In the genomic region with DNA sequence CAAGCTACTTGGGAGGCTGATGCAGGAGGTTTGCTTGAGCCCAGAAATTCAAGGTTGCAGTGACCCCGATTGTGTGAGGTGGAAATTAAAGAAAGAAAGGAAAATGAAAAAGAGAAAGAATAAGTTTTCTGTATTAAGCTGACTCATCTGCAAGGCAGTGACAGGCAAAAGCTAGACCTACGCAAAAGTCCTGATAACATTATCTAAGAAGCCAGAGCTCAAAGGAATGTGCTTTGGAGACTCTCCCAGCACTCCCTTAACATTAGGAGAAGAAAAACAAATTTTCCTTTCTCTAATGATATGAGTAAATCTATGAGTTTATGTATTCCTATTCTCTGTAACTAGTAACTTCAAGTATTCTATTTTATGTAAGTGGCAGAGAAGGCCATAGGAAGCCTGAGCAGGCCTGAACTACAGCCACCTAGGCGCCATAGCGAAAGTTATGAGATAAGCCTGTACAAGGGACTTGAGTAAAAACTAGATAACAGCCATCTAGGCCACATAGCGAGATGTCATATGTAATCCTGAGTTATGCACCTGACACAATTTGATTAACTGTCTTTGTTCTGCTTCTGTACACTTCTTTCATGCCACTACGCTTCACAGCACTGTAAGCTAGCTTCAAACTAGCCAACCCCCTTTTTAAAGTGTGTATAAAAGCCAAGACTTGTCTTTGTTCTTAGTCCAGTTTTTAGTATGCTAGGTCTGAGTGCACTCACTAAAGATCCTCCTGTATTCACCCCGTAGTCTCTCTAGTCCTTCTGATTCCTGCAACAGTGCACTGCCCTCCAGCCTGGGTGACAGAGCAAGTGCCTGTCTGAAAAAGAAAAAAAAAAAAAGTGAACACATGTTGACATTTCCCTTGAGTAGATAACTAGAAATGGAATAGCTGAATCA, we compare ENCODE assay signal across 1 cellular context.
A peak's percentile ranks its signal among the peaks of the same experiment; 100 is the strongest.
TF ChIP-seq lines count a peak whose summit lies in the region.

No MANE protein-coding gene starts in this region.

TF ChIP-seq in K562, 482 proteins besides CTCF, POLR2A, EP300 and RAD21 (continued from another document and continues in another):
- TF ChIP-seq, protein P1, sequence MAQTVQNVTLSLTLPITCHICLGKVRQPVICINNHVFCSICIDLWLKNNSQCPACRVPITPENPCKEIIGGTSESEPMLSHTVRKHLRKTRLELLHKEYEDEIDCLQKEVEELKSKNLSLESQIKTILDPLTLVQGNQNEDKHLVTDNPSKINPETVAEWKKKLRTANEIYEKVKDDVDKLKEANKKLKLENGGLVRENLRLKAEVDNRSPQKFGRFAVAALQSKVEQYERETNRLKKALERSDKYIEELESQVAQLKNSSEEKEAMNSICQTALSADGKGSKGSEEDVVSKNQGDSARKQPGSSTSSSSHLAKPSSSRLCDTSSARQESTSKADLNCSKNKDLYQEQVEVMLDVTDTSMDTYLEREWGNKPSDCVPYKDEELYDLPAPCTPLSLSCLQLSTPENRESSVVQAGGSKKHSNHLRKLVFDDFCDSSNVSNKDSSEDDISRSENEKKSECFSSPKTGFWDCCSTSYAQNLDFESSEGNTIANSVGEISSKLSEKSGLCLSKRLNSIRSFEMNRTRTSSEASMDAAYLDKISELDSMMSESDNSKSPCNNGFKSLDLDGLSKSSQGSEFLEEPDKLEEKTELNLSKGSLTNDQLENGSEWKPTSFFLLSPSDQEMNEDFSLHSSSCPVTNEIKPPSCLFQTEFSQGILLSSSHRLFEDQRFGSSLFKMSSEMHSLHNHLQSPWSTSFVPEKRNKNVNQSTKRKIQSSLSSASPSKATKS (CRISPR knock-in tag; IDR thresholded peaks at IDR 0.05) = no peak
- no peak for TF ChIP-seq TOE1 (IDR thresholded peaks at IDR 0.05; ENCODE audit: borderline replicate concordance)
- TF ChIP-seq TOE1 (CRISPR knock-in tag; IDR thresholded peaks at IDR 0.05; ENCODE audit: borderline replicate concordance, low read depth) = no peak
- TF ChIP-seq ZNF175 (CRISPR knock-in tag; IDR thresholded peaks at IDR 0.05; ENCODE audit: low read depth) = no peak
- TF ChIP-seq ZNF766 (CRISPR knock-in tag; conservative IDR thresholded peaks at IDR 0.05) = no peak
- TF ChIP-seq, protein P2, sequence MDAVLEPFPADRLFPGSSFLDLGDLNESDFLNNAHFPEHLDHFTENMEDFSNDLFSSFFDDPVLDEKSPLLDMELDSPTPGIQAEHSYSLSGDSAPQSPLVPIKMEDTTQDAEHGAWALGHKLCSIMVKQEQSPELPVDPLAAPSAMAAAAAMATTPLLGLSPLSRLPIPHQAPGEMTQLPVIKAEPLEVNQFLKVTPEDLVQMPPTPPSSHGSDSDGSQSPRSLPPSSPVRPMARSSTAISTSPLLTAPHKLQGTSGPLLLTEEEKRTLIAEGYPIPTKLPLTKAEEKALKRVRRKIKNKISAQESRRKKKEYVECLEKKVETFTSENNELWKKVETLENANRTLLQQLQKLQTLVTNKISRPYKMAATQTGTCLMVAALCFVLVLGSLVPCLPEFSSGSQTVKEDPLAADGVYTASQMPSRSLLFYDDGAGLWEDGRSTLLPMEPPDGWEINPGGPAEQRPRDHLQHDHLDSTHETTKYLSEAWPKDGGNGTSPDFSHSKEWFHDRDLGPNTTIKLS (IDR thresholded peaks at IDR 0.05; ENCODE audit: borderline replicate concordance, low read depth) = no peak
- no peak for TF ChIP-seq CHD4 (IDR thresholded peaks at IDR 0.05; ENCODE audit: insufficient read depth, insufficient replicate concordance, low read depth, low read length, poor library complexity, severe bottlenecking)
- no peak for TF ChIP-seq PCBP2 (IDR thresholded peaks at IDR 0.05; ENCODE audit: low read depth, low read length, poor library complexity, severe bottlenecking)
- no peak for TF ChIP-seq NFRKB (IDR thresholded peaks at IDR 0.05; ENCODE audit: low read depth)
- TF ChIP-seq ZNF551 (CRISPR knock-in tag; IDR thresholded peaks at IDR 0.05) = no peak
- no peak for TF ChIP-seq PHF8 (IDR thresholded peaks at IDR 0.05; ENCODE audit: borderline replicate concordance, low read length)
- no peak for TF ChIP-seq ATF1 (CRISPR knock-in tag; IDR thresholded peaks at IDR 0.05)
- peak; percentile 54 for TF ChIP-seq ATF1 (tag; IDR thresholded peaks at IDR 0.05)
- TF ChIP-seq E2F3 (CRISPR knock-in tag; IDR thresholded peaks at IDR 0.05) = no peak
- TF ChIP-seq RBM14 (IDR thresholded peaks at IDR 0.05; ENCODE audit: borderline replicate concordance, insufficient read depth, low read depth, low read length) = no peak
- no peak for TF ChIP-seq MED1 (CRISPR knock-in tag; IDR thresholded peaks at IDR 0.05; ENCODE audit: borderline replicate concordance)
- no peak for TF ChIP-seq SPI1 (IDR thresholded peaks at IDR 0.05; ENCODE audit: borderline replicate concordance, low read depth, low read length)
- TF ChIP-seq GABPA (tag; conservative IDR thresholded peaks at IDR 0.05; ENCODE audit: low read depth) = no peak
- no peak for TF ChIP-seq CBX2 (IDR thresholded peaks at IDR 0.05; ENCODE audit: insufficient read depth, low read length, poor library complexity, severe bottlenecking)
- no peak for TF ChIP-seq SRSF1 (IDR thresholded peaks at IDR 0.05; ENCODE audit: low read depth, low read length)
- peak; percentile 87 to 96 for TF ChIP-seq TRIM24 (IDR thresholded peaks at IDR 0.05)
- no peak for TF ChIP-seq MYBL2 (IDR thresholded peaks at IDR 0.05; ENCODE audit: low read depth)
- TF ChIP-seq MYBL2 (CRISPR knock-in tag; IDR thresholded peaks at IDR 0.05; ENCODE audit: borderline replicate concordance) = no peak
- TF ChIP-seq HNRNPUL1 (IDR thresholded peaks at IDR 0.05; ENCODE audit: low read length) = no peak
- no peak for TF ChIP-seq NCOA1 (IDR thresholded peaks at IDR 0.05; ENCODE audit: low read depth)
- TF ChIP-seq BRD4 (IDR thresholded peaks at IDR 0.05) = no peak
- TF ChIP-seq RFX5 (IDR thresholded peaks at IDR 0.05; ENCODE audit: low read depth, low read length) = no peak
- no peak for TF ChIP-seq ZFPM2 (CRISPR knock-in tag; IDR thresholded peaks at IDR 0.05)
- TF ChIP-seq, protein P3, sequence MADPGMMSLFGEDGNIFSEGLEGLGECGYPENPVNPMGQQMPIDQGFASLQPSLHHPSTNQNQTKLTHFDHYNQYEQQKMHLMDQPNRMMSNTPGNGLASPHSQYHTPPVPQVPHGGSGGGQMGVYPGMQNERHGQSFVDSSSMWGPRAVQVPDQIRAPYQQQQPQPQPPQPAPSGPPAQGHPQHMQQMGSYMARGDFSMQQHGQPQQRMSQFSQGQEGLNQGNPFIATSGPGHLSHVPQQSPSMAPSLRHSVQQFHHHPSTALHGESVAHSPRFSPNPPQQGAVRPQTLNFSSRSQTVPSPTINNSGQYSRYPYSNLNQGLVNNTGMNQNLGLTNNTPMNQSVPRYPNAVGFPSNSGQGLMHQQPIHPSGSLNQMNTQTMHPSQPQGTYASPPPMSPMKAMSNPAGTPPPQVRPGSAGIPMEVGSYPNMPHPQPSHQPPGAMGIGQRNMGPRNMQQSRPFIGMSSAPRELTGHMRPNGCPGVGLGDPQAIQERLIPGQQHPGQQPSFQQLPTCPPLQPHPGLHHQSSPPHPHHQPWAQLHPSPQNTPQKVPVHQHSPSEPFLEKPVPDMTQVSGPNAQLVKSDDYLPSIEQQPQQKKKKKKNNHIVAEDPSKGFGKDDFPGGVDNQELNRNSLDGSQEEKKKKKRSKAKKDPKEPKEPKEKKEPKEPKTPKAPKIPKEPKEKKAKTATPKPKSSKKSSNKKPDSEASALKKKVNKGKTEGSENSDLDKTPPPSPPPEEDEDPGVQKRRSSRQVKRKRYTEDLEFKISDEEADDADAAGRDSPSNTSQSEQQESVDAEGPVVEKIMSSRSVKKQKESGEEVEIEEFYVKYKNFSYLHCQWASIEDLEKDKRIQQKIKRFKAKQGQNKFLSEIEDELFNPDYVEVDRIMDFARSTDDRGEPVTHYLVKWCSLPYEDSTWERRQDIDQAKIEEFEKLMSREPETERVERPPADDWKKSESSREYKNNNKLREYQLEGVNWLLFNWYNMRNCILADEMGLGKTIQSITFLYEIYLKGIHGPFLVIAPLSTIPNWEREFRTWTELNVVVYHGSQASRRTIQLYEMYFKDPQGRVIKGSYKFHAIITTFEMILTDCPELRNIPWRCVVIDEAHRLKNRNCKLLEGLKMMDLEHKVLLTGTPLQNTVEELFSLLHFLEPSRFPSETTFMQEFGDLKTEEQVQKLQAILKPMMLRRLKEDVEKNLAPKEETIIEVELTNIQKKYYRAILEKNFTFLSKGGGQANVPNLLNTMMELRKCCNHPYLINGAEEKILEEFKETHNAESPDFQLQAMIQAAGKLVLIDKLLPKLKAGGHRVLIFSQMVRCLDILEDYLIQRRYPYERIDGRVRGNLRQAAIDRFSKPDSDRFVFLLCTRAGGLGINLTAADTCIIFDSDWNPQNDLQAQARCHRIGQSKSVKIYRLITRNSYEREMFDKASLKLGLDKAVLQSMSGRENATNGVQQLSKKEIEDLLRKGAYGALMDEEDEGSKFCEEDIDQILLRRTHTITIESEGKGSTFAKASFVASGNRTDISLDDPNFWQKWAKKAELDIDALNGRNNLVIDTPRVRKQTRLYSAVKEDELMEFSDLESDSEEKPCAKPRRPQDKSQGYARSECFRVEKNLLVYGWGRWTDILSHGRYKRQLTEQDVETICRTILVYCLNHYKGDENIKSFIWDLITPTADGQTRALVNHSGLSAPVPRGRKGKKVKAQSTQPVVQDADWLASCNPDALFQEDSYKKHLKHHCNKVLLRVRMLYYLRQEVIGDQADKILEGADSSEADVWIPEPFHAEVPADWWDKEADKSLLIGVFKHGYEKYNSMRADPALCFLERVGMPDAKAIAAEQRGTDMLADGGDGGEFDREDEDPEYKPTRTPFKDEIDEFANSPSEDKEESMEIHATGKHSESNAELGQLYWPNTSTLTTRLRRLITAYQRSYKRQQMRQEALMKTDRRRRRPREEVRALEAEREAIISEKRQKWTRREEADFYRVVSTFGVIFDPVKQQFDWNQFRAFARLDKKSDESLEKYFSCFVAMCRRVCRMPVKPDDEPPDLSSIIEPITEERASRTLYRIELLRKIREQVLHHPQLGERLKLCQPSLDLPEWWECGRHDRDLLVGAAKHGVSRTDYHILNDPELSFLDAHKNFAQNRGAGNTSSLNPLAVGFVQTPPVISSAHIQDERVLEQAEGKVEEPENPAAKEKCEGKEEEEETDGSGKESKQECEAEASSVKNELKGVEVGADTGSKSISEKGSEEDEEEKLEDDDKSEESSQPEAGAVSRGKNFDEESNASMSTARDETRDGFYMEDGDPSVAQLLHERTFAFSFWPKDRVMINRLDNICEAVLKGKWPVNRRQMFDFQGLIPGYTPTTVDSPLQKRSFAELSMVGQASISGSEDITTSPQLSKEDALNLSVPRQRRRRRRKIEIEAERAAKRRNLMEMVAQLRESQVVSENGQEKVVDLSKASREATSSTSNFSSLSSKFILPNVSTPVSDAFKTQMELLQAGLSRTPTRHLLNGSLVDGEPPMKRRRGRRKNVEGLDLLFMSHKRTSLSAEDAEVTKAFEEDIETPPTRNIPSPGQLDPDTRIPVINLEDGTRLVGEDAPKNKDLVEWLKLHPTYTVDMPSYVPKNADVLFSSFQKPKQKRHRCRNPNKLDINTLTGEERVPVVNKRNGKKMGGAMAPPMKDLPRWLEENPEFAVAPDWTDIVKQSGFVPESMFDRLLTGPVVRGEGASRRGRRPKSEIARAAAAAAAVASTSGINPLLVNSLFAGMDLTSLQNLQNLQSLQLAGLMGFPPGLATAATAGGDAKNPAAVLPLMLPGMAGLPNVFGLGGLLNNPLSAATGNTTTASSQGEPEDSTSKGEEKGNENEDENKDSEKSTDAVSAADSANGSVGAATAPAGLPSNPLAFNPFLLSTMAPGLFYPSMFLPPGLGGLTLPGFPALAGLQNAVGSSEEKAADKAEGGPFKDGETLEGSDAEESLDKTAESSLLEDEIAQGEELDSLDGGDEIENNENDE (IDR thresholded peaks at IDR 0.05; ENCODE audit: low read depth, low read length) = no peak
- TF ChIP-seq HDAC2 (IDR thresholded peaks at IDR 0.05) = no peak
- no peak for TF ChIP-seq CHCHD3 (CRISPR knock-in tag; IDR thresholded peaks at IDR 0.05)
- TF ChIP-seq, protein P4, sequence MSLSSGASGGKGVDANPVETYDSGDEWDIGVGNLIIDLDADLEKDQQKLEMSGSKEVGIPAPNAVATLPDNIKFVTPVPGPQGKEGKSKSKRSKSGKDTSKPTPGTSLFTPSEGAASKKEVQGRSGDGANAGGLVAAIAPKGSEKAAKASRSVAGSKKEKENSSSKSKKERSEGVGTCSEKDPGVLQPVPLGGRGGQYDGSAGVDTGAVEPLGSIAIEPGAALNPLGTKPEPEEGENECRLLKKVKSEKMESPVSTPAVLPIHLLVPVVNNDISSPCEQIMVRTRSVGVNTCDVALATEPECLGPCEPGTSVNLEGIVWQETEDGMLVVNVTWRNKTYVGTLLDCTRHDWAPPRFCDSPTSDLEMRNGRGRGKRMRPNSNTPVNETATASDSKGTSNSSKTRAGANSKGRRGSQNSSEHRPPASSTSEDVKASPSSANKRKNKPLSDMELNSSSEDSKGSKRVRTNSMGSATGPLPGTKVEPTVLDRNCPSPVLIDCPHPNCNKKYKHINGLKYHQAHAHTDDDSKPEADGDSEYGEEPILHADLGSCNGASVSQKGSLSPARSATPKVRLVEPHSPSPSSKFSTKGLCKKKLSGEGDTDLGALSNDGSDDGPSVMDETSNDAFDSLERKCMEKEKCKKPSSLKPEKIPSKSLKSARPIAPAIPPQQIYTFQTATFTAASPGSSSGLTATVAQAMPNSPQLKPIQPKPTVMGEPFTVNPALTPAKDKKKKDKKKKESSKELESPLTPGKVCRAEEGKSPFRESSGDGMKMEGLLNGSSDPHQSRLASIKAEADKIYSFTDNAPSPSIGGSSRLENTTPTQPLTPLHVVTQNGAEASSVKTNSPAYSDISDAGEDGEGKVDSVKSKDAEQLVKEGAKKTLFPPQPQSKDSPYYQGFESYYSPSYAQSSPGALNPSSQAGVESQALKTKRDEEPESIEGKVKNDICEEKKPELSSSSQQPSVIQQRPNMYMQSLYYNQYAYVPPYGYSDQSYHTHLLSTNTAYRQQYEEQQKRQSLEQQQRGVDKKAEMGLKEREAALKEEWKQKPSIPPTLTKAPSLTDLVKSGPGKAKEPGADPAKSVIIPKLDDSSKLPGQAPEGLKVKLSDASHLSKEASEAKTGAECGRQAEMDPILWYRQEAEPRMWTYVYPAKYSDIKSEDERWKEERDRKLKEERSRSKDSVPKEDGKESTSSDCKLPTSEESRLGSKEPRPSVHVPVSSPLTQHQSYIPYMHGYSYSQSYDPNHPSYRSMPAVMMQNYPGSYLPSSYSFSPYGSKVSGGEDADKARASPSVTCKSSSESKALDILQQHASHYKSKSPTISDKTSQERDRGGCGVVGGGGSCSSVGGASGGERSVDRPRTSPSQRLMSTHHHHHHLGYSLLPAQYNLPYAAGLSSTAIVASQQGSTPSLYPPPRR (CRISPR knock-in tag; IDR thresholded peaks at IDR 0.05; ENCODE audit: borderline replicate concordance) = no peak
- TF ChIP-seq, protein P5, sequence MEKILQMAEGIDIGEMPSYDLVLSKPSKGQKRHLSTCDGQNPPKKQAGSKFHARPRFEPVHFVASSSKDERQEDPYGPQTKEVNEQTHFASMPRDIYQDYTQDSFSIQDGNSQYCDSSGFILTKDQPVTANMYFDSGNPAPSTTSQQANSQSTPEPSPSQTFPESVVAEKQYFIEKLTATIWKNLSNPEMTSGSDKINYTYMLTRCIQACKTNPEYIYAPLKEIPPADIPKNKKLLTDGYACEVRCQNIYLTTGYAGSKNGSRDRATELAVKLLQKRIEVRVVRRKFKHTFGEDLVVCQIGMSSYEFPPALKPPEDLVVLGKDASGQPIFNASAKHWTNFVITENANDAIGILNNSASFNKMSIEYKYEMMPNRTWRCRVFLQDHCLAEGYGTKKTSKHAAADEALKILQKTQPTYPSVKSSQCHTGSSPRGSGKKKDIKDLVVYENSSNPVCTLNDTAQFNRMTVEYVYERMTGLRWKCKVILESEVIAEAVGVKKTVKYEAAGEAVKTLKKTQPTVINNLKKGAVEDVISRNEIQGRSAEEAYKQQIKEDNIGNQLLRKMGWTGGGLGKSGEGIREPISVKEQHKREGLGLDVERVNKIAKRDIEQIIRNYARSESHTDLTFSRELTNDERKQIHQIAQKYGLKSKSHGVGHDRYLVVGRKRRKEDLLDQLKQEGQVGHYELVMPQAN (IDR thresholded peaks at IDR 0.05; ENCODE audit: borderline replicate concordance) = no peak
